11 cellular contexts compared by ENCODE assay signal in genomic region chr6:160695026-160695425, GRCh38. TPM values are rescaled to one million over a fixed set of nuclear protein-coding genes. Genes with fewer than 3 reads are reported as not detected.
"Had no signal": no experiment of that assay in that cellular context is flagged by ENCODE, and none has a peak within 500 bp of the region (broad histone marks: within the 10 kb centered on the region; RNA-seq: fewer than 3 reads in every experiment).

No MANE protein-coding gene starts in this region.

RNA-seq across cellular contexts. Expression of gene PLG, which starts 7.0 kb away (rescaled TPM):
- total RNA-seq: chondrocyte, frontal cortex, glomerular endothelial cell, lung microvascular endothelial cell, mesenteric fat pad, mononuclear cell, omental fat pad, renal cortical epithelial cell, temporal lobe, uterus had no signal

RNA-seq across cellular contexts. Expression of gene LPA, which starts 31.0 kb away (rescaled TPM):
- total RNA-seq: chondrocyte; glomerular endothelial cell; lung microvascular endothelial cell; mesenteric fat pad; mononuclear cell; naive thymus-derived CD4-positive, alpha-beta T cell; renal cortical epithelial cell had no signal
